In genomic region chr6:6823030-6823429, GRCh38 we compare ENCODE assay signal across 22 cellular contexts.
"Had no signal": no experiment of that assay in that cellular context is flagged by ENCODE, and none has a peak within 500 bp of the region (broad histone marks: within the 10 kb centered on the region; RNA-seq: fewer than 3 reads in every experiment).

No MANE protein-coding gene starts in this region.

- H3K9me3 Mint-ChIP-seq: activated naive CD4-positive, alpha-beta T cell treated with anti-CD3 and anti-CD28 coated beads, Interleukin-2, amount 50 U/mL, for 24 hours; activated T-helper 1 cell treated with anti-CD3 and anti-CD28 coated beads, Interleukin-12 subunit alpha, Interleukin-12 subunit beta, Interleukin-2, Interleukin-4 antibody, amounts not matched to agents 30 ng/mL and 10 ng/mL and 1 ng/mL, durations not matched to agents 14 hours and 24 hours and 36 hours; brain; nephron; stimulated activated naive CD8-positive, alpha-beta T cell treated with anti-CD3 and anti-CD28 coated beads, Interleukin-15, amount 100 ng/mL, for 72 hours; T-helper 1 cell treated with Interleukin-12 subunit alpha and Interleukin-12 subunit beta and Interleukin-4 antibody, amounts not matched to agents 30 μg/mL and 1 μg/mL, for 36 hours had no signal

- H3K4me3 ChIP-seq: esophagus muscularis mucosa, gastrocnemius medialis, left ventricle myocardium inferior, ovary, prostate gland, uterus had no signal

- H3K4me1 Mint-ChIP-seq: activated naive CD4-positive, alpha-beta T cell treated with anti-CD3 and anti-CD28 coated beads, Interleukin-2, amount 50 U/mL, for 24 hours had no signal

- H3K27ac ChIP-seq: esophagus muscularis mucosa, neutrophil, ovary, prostate gland, uterus had no signal

- H3K27me3 ChIP-seq: gastrocnemius medialis, neutrophil, ovary, uterus had no signal

- DNase-seq: activated CD4-positive, alpha-beta T cell treated with anti-CD3 and anti-CD28 coated beads for 48 hours; activated CD8-positive, alpha-beta T cell treated with anti-CD3 and anti-CD28 coated beads, Interleukin-2, amount 10 ng/mL, durations not matched to agents 7 days and 5 days; activated gamma-delta T cell treated with Interleukin-2 at 50 U/mL for 16 hours; aorta; effector CD8-positive, alpha-beta T cell; gastrocnemius medialis; hippocampal formation; left ventricle myocardium inferior; ovary; stimulated activated CD4-positive, alpha-beta T cell treated with anti-CD3 and anti-CD28 coated beads, Interleukin-4, amount 100 ng/mL, for 4 hours; stimulated activated naive CD8-positive, alpha-beta T cell treated with anti-CD3 and anti-CD28 coated beads, Interleukin-15, amount 100 ng/mL, for 72 hours; trophoblast cell; uterus had no signal

- H3K27ac Mint-ChIP-seq: activated CD8-positive, alpha-beta T cell treated with anti-CD3 and anti-CD28 coated beads, Interleukin-2, amount 10 ng/mL, durations not matched to agents 7 days and 5 days; activated naive CD4-positive, alpha-beta T cell treated with anti-CD3 and anti-CD28 coated beads, Interleukin-2, amount 50 U/mL, for 24 hours; activated T-helper 1 cell treated with anti-CD3 and anti-CD28 coated beads, Interleukin-12 subunit alpha, Interleukin-12 subunit beta, Interleukin-2, Interleukin-4 antibody, amounts not matched to agents 30 ng/mL and 10 ng/mL and 1 ng/mL, durations not matched to agents 14 hours and 24 hours and 36 hours; brain; nephron; T-helper 1 cell treated with Interleukin-12 subunit alpha and Interleukin-12 subunit beta and Interleukin-4 antibody, amounts not matched to agents 30 μg/mL and 1 μg/mL, for 36 hours had no signal

- H3K4me1 ChIP-seq: prostate gland, uterus had no signal

- H3K36me3 Mint-ChIP-seq: activated naive CD4-positive, alpha-beta T cell treated with anti-CD3 and anti-CD28 coated beads, Interleukin-2, amount 50 U/mL, for 24 hours; brain had no signal

- FAIRE-seq: endothelial cell of umbilical vein had no signal

- ATAC-seq: activated CD8-positive, alpha-beta T cell treated with anti-CD3 and anti-CD28 coated beads, Interleukin-2, amount 10 ng/mL, durations not matched to agents 7 days and 5 days; gastrocnemius medialis; stimulated activated naive CD8-positive, alpha-beta T cell treated with anti-CD3 and anti-CD28 coated beads, Interleukin-15, amount 100 ng/mL, for 72 hours had no signal

- H3K27me3 Mint-ChIP-seq: activated naive CD4-positive, alpha-beta T cell treated with anti-CD3 and anti-CD28 coated beads, Interleukin-2, amount 50 U/mL, for 24 hours had no signal

- H3K36me3 ChIP-seq: esophagus muscularis mucosa, gastrocnemius medialis, left ventricle myocardium inferior, neutrophil, ovary, prostate gland, uterus had no signal

- H3K9me3 ChIP-seq: esophagus muscularis mucosa, gastrocnemius medialis, left ventricle myocardium inferior, neutrophil, ovary, prostate gland, uterus had no signal

- H3K4me3 Mint-ChIP-seq: activated CD8-positive, alpha-beta T cell treated with anti-CD3 and anti-CD28 coated beads, Interleukin-2, amount 10 ng/mL, durations not matched to agents 7 days and 5 days; activated naive CD4-positive, alpha-beta T cell treated with anti-CD3 and anti-CD28 coated beads, Interleukin-2, amount 50 U/mL, for 24 hours; activated T-helper 1 cell treated with anti-CD3 and anti-CD28 coated beads, Interleukin-12 subunit alpha, Interleukin-12 subunit beta, Interleukin-2, Interleukin-4 antibody, amounts not matched to agents 30 ng/mL and 10 ng/mL and 1 ng/mL, durations not matched to agents 14 hours and 24 hours and 36 hours; brain; nephron; stimulated activated naive CD8-positive, alpha-beta T cell treated with anti-CD3 and anti-CD28 coated beads, Interleukin-15, amount 100 ng/mL, for 72 hours; T-helper 1 cell treated with Interleukin-12 subunit alpha and Interleukin-12 subunit beta and Interleukin-4 antibody, amounts not matched to agents 30 μg/mL and 1 μg/mL, for 36 hours had no signal
